In the genomic region with DNA sequence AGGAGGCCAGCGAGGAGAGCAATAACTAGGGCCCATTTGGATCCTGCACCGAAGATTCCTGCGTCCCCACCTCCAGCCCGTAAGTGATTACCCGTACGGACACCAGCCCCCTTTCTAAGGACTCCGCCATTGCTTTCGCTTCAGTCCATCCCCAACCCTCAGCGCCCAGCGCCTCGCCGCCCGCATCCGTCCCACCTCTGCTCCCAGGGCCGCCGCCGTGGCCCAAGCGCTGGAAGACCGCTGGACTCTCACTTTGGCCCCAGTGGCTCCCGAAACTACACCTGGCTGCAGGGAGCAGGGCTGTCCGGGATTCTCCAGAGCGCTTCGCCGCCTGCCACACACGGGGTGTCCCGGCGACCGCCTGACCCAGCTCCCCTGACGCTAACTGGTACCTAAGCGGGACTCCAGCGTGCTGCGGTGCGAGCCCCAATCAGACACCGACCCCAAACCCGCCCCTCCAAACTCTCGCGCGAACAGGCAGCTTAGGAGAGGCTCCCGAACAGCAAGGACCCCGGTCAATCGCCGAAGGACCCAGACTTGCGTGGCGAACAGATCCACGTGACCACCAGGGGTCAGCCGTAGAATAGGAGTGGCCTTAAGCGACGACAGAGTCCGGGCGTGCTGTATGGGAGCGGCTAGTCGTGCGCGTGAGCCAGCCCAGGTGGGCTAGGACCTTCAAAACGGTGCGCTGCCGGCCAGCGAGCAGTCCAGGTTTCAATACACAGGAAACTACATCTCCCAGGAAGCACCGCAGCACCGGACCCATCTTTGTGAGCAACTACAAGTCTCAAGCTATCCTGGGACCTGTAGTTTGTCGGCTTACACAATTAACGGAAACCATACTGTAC, we compare ENCODE assay signal across 1 cellular context.
A peak's percentile ranks its signal among the peaks of the same experiment; 100 is the strongest.
TF ChIP-seq lines count a peak whose summit lies in the region.

TSS of gene CNPY2 (minus strand) at position 363 of the 848 bp plus-strand sequence. CDS start 771 bp downstream, outside the sequence.

TF ChIP-seq in HepG2, 621 proteins besides CTCF, POLR2A, EP300 and RAD21 (continued from another document and continues in another):
- TF ChIP-seq HIC2 (CRISPR knock-in tag; IDR thresholded peaks at IDR 0.05; ENCODE audit: low read depth) (no peak), ZNF354B (CRISPR knock-in tag; IDR thresholded peaks at IDR 0.05) (no peak), ZNF616 (CRISPR knock-in tag; IDR thresholded peaks at IDR 0.05; ENCODE audit: low read depth) (no peak), THYN1 (CRISPR knock-in tag; IDR thresholded peaks at IDR 0.05; ENCODE audit: borderline replicate concordance, low read depth) (no peak), MEIS2 (CRISPR knock-in tag; IDR thresholded peaks at IDR 0.05) (peak; percentile 69), ZNF383 (CRISPR knock-in tag; IDR thresholded peaks at IDR 0.05; ENCODE audit: borderline replicate concordance) (no peak), REPIN1 (CRISPR knock-in tag; IDR thresholded peaks at IDR 0.05; ENCODE audit: borderline replicate concordance, low read depth) (no peak; the same call in none of the 2 replicates), ZNF747 (CRISPR knock-in tag; IDR thresholded peaks at IDR 0.05; ENCODE audit: borderline replicate concordance) (peak; percentile 78; the same call in 1 of the 2 replicates), BRD4 (CRISPR knock-in tag; IDR thresholded peaks at IDR 0.05) (peak; percentile 89), XBP1 (CRISPR knock-in tag; IDR thresholded peaks at IDR 0.05) (no peak), SIX4 (CRISPR knock-in tag; IDR thresholded peaks at IDR 0.05) (no peak), SATB2 (CRISPR knock-in tag; IDR thresholded peaks at IDR 0.05) (peak; percentile 80; the same call in 1 of the 2 replicates), ARNT (IDR thresholded peaks at IDR 0.05) (no peak), EEA1 (CRISPR knock-in tag; IDR thresholded peaks at IDR 0.05; ENCODE audit: borderline replicate concordance) (peak; percentile 17; the same call in 1 of the 2 replicates), ZFP91 (CRISPR knock-in tag; IDR thresholded peaks at IDR 0.05; ENCODE audit: borderline replicate concordance) (peak; percentile 86), ZNF772 (CRISPR knock-in tag; IDR thresholded peaks at IDR 0.05) (peak; percentile 85), ZNF740 (CRISPR knock-in tag; IDR thresholded peaks at IDR 0.05) (peak; percentile 47; the same call in 1 of the 2 replicates), NBN (conservative IDR thresholded peaks at IDR 0.05) (no peak), ZNF407 (CRISPR knock-in tag; IDR thresholded peaks at IDR 0.05; ENCODE audit: not compliant biosample characterization) (peak; percentile 65), ZNF180 (CRISPR knock-in tag; IDR thresholded peaks at IDR 0.05; ENCODE audit: borderline replicate concordance, low read depth) (no peak), ZNF841 (CRISPR knock-in tag; IDR thresholded peaks at IDR 0.05; ENCODE audit: borderline replicate concordance) (no peak)
- TF ChIP-seq, protein P1, sequence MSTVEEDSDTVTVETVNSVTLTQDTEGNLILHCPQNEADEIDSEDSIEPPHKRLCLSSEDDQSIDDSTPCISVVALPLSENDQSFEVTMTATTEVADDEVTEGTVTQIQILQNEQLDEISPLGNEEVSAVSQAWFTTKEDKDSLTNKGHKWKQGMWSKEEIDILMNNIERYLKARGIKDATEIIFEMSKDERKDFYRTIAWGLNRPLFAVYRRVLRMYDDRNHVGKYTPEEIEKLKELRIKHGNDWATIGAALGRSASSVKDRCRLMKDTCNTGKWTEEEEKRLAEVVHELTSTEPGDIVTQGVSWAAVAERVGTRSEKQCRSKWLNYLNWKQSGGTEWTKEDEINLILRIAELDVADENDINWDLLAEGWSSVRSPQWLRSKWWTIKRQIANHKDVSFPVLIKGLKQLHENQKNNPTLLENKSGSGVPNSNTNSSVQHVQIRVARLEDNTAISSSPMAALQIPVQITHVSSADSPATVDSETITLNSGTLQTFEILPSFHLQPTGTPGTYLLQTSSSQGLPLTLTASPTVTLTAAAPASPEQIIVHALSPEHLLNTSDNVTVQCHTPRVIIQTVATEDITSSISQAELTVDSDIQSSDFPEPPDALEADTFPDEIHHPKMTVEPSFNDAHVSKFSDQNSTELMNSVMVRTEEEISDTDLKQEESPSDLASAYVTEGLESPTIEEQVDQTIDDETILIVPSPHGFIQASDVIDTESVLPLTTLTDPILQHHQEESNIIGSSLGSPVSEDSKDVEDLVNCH (CRISPR knock-in tag; IDR thresholded peaks at IDR 0.05): no peak
- TF ChIP-seq, protein P2, sequence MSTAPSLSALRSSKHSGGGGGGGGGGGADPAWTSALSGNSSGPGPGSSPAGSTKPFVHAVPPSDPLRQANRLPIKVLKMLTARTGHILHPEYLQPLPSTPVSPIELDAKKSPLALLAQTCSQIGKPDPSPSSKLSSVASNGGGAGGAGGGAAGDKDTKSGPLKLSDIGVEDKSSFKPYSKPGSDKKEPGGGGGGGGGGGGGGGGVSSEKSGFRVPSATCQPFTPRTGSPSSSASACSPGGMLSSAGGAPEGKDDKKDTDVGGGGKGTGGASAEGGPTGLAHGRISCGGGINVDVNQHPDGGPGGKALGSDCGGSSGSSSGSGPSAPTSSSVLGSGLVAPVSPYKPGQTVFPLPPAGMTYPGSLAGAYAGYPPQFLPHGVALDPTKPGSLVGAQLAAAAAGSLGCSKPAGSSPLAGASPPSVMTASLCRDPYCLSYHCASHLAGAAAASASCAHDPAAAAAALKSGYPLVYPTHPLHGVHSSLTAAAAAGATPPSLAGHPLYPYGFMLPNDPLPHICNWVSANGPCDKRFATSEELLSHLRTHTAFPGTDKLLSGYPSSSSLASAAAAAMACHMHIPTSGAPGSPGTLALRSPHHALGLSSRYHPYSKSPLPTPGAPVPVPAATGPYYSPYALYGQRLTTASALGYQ (CRISPR knock-in tag; IDR thresholded peaks at IDR 0.05): peak; percentile 25; the same call in 1 of the 2 replicates
- TF ChIP-seq, protein P3, sequence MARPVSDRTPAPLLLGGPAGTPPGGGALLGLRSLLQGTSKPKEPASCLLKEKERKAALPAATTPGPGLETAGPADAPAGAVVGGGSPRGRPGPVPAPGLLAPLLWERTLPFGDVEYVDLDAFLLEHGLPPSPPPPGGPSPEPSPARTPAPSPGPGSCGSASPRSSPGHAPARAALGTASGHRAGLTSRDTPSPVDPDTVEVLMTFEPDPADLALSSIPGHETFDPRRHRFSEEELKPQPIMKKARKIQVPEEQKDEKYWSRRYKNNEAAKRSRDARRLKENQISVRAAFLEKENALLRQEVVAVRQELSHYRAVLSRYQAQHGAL (CRISPR knock-in tag; IDR thresholded peaks at IDR 0.05; ENCODE audit: not compliant biosample characterization): peak; percentile 91
- TF ChIP-seq, protein P4, sequence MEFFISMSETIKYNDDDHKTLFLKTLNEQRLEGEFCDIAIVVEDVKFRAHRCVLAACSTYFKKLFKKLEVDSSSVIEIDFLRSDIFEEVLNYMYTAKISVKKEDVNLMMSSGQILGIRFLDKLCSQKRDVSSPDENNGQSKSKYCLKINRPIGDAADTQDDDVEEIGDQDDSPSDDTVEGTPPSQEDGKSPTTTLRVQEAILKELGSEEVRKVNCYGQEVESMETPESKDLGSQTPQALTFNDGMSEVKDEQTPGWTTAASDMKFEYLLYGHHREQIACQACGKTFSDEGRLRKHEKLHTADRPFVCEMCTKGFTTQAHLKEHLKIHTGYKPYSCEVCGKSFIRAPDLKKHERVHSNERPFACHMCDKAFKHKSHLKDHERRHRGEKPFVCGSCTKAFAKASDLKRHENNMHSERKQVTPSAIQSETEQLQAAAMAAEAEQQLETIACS (CRISPR knock-in tag; IDR thresholded peaks at IDR 0.05): peak; percentile 58; the same call in 1 of the 2 replicates
- TF ChIP-seq, protein P5, sequence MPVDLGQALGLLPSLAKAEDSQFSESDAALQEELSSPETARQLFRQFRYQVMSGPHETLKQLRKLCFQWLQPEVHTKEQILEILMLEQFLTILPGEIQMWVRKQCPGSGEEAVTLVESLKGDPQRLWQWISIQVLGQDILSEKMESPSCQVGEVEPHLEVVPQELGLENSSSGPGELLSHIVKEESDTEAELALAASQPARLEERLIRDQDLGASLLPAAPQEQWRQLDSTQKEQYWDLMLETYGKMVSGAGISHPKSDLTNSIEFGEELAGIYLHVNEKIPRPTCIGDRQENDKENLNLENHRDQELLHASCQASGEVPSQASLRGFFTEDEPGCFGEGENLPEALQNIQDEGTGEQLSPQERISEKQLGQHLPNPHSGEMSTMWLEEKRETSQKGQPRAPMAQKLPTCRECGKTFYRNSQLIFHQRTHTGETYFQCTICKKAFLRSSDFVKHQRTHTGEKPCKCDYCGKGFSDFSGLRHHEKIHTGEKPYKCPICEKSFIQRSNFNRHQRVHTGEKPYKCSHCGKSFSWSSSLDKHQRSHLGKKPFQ (CRISPR knock-in tag; IDR thresholded peaks at IDR 0.05; ENCODE audit: insufficient replicate concordance): no peak
- TF ChIP-seq, protein P6, sequence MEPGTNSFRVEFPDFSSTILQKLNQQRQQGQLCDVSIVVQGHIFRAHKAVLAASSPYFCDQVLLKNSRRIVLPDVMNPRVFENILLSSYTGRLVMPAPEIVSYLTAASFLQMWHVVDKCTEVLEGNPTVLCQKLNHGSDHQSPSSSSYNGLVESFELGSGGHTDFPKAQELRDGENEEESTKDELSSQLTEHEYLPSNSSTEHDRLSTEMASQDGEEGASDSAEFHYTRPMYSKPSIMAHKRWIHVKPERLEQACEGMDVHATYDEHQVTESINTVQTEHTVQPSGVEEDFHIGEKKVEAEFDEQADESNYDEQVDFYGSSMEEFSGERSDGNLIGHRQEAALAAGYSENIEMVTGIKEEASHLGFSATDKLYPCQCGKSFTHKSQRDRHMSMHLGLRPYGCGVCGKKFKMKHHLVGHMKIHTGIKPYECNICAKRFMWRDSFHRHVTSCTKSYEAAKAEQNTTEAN (CRISPR knock-in tag; conservative IDR thresholded peaks at IDR 0.05): peak; percentile 90
